In the genomic region with DNA sequence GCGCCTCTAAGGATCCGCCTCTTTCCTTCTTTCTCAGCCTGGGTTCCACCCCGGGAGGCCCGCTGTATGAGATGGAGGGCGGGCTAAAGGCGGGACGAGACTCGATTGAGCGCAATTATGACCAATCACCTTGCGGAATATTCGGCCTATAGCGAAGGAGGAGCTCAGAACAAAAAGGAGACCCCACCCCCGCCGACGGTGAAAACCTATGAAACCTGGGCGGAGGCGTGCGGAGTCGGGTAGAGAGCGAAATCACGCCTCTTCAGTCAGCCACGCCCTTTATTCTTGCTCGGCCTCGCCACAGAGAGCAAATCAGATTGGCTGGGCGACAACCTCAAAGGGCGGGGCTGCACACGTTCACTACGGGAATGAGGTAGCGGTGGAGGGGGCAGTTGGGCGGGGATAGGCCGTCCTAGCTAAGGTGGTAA, we compare ENCODE assay signal across 8 cellular contexts. TPM values are rescaled to one million over a fixed set of nuclear protein-coding genes. Genes with fewer than 3 reads are reported as not detected.
DNase-seq lines count a peak whose midpoint lies in the region; ATAC-seq and TF ChIP-seq lines count a peak whose summit lies in the region.

No MANE protein-coding gene starts in this region.

- CTCF ChIA-PET in Panc1 (lab: Charles Lee), result interaction anchor here (0.6 to 1.0 kb wide), 4 partner anchors 45 to 273 kb away, joined by 3 read pairs; no protein-coding TSS in a partner anchor

- H3K4me1 ChIP-seq in Panc1 (ENCODE audit: control insufficient read depth, insufficient read depth, low read length), result peaks cover 22% of the 10 kb centered on the region
- H3K4me1 ChIP-seq in esophagus squamous epithelium, result peaks cover 14 to 40% (median 16%) of the 10 kb centered on the region in 3 donors

- DNase-seq in DMS153 treated with DMSO at 0.1 percent for 48 hours (lab: John Stamatoyannopoulos, UW; ENCODE audit: unreplicated experiment), result peak; percentile 80
- peak; percentile 71 for DNase-seq in KG1 (lab: John Stamatoyannopoulos, UW)
- DNase-seq in Panc1 (ENCODE audit: low read depth, low spot score), result peak; percentile 97
- peak; percentile 94 for DNase-seq in activated T-helper 1 cell treated with Interleukin-2 at 50 U/mL for 16 hours (ENCODE audit: low read depth)
- peak; percentile 90 for DNase-seq in esophagus squamous epithelium (lab: John Stamatoyannopoulos, UW)
- peak; percentile 98 for DNase-seq in myocyte (ENCODE audit: low read depth)
- peak; percentile 93 to 98 for DNase-seq in stimulated activated CD8-positive, alpha-beta memory T cell treated with anti-CD3 and anti-CD28 coated beads, Interleukin-7, amount 100 ng/mL, for 4 hours (ENCODE audit: low read depth in 2 of 2)

- TF ChIP-seq CTCF in Panc1 (IDR thresholded peaks at IDR 0.05) (no peak), esophagus squamous epithelium (IDR thresholded peaks at IDR 0.05) (no peak)

- peak overlapping the region; percentile 98 for H3K27ac ChIP-seq in Panc1 (ENCODE audit: low read length)
- peak overlapping the region; percentile 96 to 99 (median 98) for H3K27ac ChIP-seq in esophagus squamous epithelium

- no peak for TF ChIP-seq POLR2A in esophagus squamous epithelium (IDR thresholded peaks at IDR 0.05)

- POLR2A ChIA-PET in Panc1 (lab: Charles Lee), result interaction anchor here (0.6 kb wide), 1 partner anchor 338 kb away, joined by 3 read pairs; no protein-coding TSS in a partner anchor

- no peaks in the 10 kb centered on the region; the same call in 1 of the 2 replicates for H3K36me3 ChIP-seq in Panc1 (ENCODE audit: control insufficient read depth, insufficient read depth, low read length)
- peaks cover 18 to 37% (median 22%) of the 10 kb centered on the region in 3 donors for H3K36me3 ChIP-seq in esophagus squamous epithelium

- H3K9me3 ChIP-seq in Panc1 (ENCODE audit: control insufficient read depth, insufficient read depth, low read depth, low read length) (no peaks in the 10 kb centered on the region), esophagus squamous epithelium (no peaks in the 10 kb centered on the region)

- no TSS peak for BruUV-seq in Panc1 (replicated peaks; lab: Mats Ljungman, UMichigan)

- intact Hi-C loops in Panc1 (cut with micrococcal nuclease; ENCODE audit: unreplicated experiment), result no loop called here
- intact Hi-C loops in esophagus squamous epithelium (cut with DNase I), result no loop called here

- H3K27me3 ChIP-seq in Panc1 (ENCODE audit: control insufficient read depth, insufficient read depth, low read length) (no peaks in the 10 kb centered on the region), esophagus squamous epithelium (no peaks in the 10 kb centered on the region)

- H3K4me3 ChIP-seq in Panc1 (ENCODE audit: low read depth in 2 of 2, low read length in 2 of 2) (peak overlapping the region; percentile 89 to 90), esophagus squamous epithelium (peak overlapping the region; percentile 61 to 91 (median 88))

- 5% methylated on average over 21 of the region's 31 CpGs; no CpG with 5 or more reads in 1 of the 2 donors for WGBS in esophagus squamous epithelium, 2 donors

- ATAC-seq in GM21723 (IDR thresholded peaks at IDR 0.05; ENCODE audit: unreplicated experiment) (peak; percentile 86), Panc1 (peak; percentile 90)

- in situ Hi-C loops in Panc1 (cut with HindIII; ENCODE audit: low pct_unique_long_range_greater_than_20kb, low sequenced_read_pairs), result no loop called here

RNA-seq across cellular contexts. Expression of a gene that starts 0.6 kb away (rescaled TPM):
- total RNA-seq in Panc1 (2021; ENCODE audit: unreplicated experiment), result 134 TPM
- polyA plus RNA-seq in Panc1 (2012; ENCODE audit: insufficient read length), result 135 TPM
- 100 to 1,000 TPM in 2 of 4 donors, 10 to 100 TPM in 2; 78.1 to 115 (median 99.4) TPM for total RNA-seq in esophagus squamous epithelium
- total RNA-seq in myocyte, result 146 and 151 TPM in 2 replicates
- 143 TPM for polyA plus RNA-seq in myocyte (2012)

RNA-seq across cellular contexts. Expression of a gene that starts 14.9 kb away (rescaled TPM):
- total RNA-seq in Panc1 (2021; ENCODE audit: unreplicated experiment) (82.4 TPM), esophagus squamous epithelium (10 to 100 TPM in 3 of 4 donors, 1 to 10 TPM in 1; 6.6 to 26.9 (median 21.3) TPM), myocyte (42.6 and 53.9 TPM in 2 replicates)
- polyA plus RNA-seq in Panc1 (2012; ENCODE audit: insufficient read length), result 105 TPM
- 81.3 TPM for polyA plus RNA-seq in myocyte (2012)

RNA-seq across cellular contexts. Expression of a gene that starts 24.2 kb away (rescaled TPM):
- total RNA-seq in Panc1 (2021; ENCODE audit: unreplicated experiment) (302 TPM), esophagus squamous epithelium (100 to 1,000 TPM; 126 to 238 (median 153) TPM), myocyte (195 and 200 TPM in 2 replicates)
- 333 TPM for polyA plus RNA-seq in Panc1 (2012; ENCODE audit: insufficient read length)
- 236 TPM for polyA plus RNA-seq in myocyte (2012)

Comparison
In these comparisons a context has a peak if more than half of its experiments do, and no peak if none do; other contexts are left out.
1. Peak in every context shown above with its lines: DNase-seq, ATAC-seq, H3K4me3 ChIP-seq and H3K27ac ChIP-seq.